1 cellular context compared by ENCODE assay signal in genomic region chr11:14539867-14540475, GRCh38.
TF ChIP-seq lines count a peak whose summit lies in the region.

No MANE protein-coding gene starts in this region.

TF ChIP-seq in GM23338, 12 proteins besides CTCF, POLR2A, EP300 and RAD21 (continued from another document):
- TF ChIP-seq ZNF462 (CRISPR knock-in tag; IDR thresholded peaks at IDR 0.05) (no peak), REST (IDR thresholded peaks at IDR 0.05; ENCODE audit: unreplicated experiment) (no peak), EZH2 (IDR thresholded peaks at IDR 0.05; ENCODE audit: low read depth, unreplicated experiment) (no peak)
TF ChIP-seq in GM23338: peak in this region for 0.
